Comparison of ENCODE assay signal across 26 cellular contexts in genomic region chr2:42012651-42013050, GRCh38. TPM values are rescaled to one million over a fixed set of nuclear protein-coding genes. Genes with fewer than 3 reads are reported as not detected.
"Had no signal": no experiment of that assay in that cellular context is flagged by ENCODE, and none has a peak within 500 bp of the region (broad histone marks: within the 10 kb centered on the region; RNA-seq: fewer than 3 reads in every experiment).

No MANE protein-coding gene starts in this region.

- H3K4me3 Mint-ChIP-seq: activated B cell treated with CpG ODN at 0.5 μM for 24 hours; activated CD4-positive, alpha-beta T cell treated with anti-CD3 and anti-CD28 coated beads for 36 hours; activated naive CD4-positive, alpha-beta T cell treated with anti-CD3 and anti-CD28 coated beads for 36 hours; activated naive CD8-positive, alpha-beta T cell treated with anti-CD3 and anti-CD28 coated beads, Interleukin-2, amount 10 ng/mL, durations not matched to agents 7 days and 5 days; dendritic cell treated with granulocyte-macrophage colony-stimulating factor and Interleukin-4, amounts not matched to agents 40 ng/mL and 50 ng/mL, for 4 days; memory B cell had no signal

- H3K4me1 ChIP-seq: suprapubic skin had no signal

- H3K4me3 ChIP-seq: stomach, suprapubic skin, tibial nerve had no signal

- H3K27me3 Mint-ChIP-seq: activated naive CD8-positive, alpha-beta T cell treated with anti-CD3 and anti-CD28 coated beads, Interleukin-2, amount 10 ng/mL, durations not matched to agents 7 days and 5 days had no signal

- H3K36me3 ChIP-seq: stomach, suprapubic skin, tibial nerve had no signal

- H3K27ac Mint-ChIP-seq: activated B cell treated with CpG ODN at 0.5 μM for 24 hours; activated CD4-positive, alpha-beta T cell treated with anti-CD3 and anti-CD28 coated beads for 36 hours; activated naive CD4-positive, alpha-beta T cell treated with anti-CD3 and anti-CD28 coated beads for 36 hours; activated naive CD8-positive, alpha-beta T cell treated with anti-CD3 and anti-CD28 coated beads, Interleukin-2, amount 10 ng/mL, durations not matched to agents 7 days and 5 days; dendritic cell treated with granulocyte-macrophage colony-stimulating factor and Interleukin-4, amounts not matched to agents 40 ng/mL and 50 ng/mL, for 4 days; memory B cell had no signal

- H3K36me3 Mint-ChIP-seq: memory B cell had no signal

- ATAC-seq: activated CD4-positive, alpha-beta T cell treated with anti-CD3 and anti-CD28 coated beads for 36 hours; left cardiac atrium had no signal

- H3K9me3 Mint-ChIP-seq: dendritic cell treated with granulocyte-macrophage colony-stimulating factor and Interleukin-4, amounts not matched to agents 40 ng/mL and 50 ng/mL, for 4 days; memory B cell had no signal

- H3K27ac ChIP-seq: stomach, suprapubic skin, tibial nerve had no signal

- H3K9me3 ChIP-seq: stomach, suprapubic skin, tibial nerve had no signal

- FAIRE-seq: islet of Langerhans, urothelium cell line had no signal

- H3K27me3 ChIP-seq: stomach, suprapubic skin, tibial nerve had no signal

- DNase-seq: activated B cell treated with CpG ODN at 0.5 μM for 24 hours; activated CD4-positive, alpha-beta T cell treated with anti-CD3 and anti-CD28 coated beads for 36 hours; activated CD4-positive, alpha-beta T cell treated with anti-CD3 and anti-CD28 coated beads, Interleukin-2, amount 50 U/mL, for 48 hours; activated CD8-positive, alpha-beta memory T cell treated with anti-CD3 and anti-CD28 coated beads, Interleukin-2, amount 50 U/mL, for 48 hours; activated effector memory CD4-positive, alpha-beta T cell treated with Interleukin-2 at 50 U/mL for 16 hours; activated naive CD4-positive, alpha-beta T cell treated with anti-CD3 and anti-CD28 coated beads for 36 hours; activated naive CD8-positive, alpha-beta T cell treated with anti-CD3 and anti-CD28 coated beads, Interleukin-2, amount 10 ng/mL, durations not matched to agents 7 days and 5 days; activated T-cell treated with anti-CD3 and anti-CD28 coated beads, Interleukin-2, amount 50 U/mL, for 48 hours; amniotic stem cell; effector CD8-positive, alpha-beta T cell; hypothalamus; left cardiac atrium; nucleus accumbens; retina; stimulated activated CD4-positive, alpha-beta T cell treated with anti-CD3 and anti-CD28 coated beads, Interleukin-12 subunit alpha, Interleukin-12 subunit beta, amount 100 ng/mL, for 4 hours; stimulated activated CD4-positive, alpha-beta T cell treated with anti-CD3 and anti-CD28 coated beads, Interleukin-4, amount 100 ng/mL, for 4 hours; stomach; T1000 had no signal

RNA-seq across cellular contexts. Expression of gene PKDCC, which starts 35.2 kb away (rescaled TPM):
- total RNA-seq: activated B cell treated with CpG ODN at 0.5 μM for 24 hours; activated CD4-positive, alpha-beta T cell treated with anti-CD3 and anti-CD28 coated beads for 36 hours; activated naive CD4-positive, alpha-beta T cell treated with anti-CD3 and anti-CD28 coated beads for 36 hours; activated naive CD8-positive, alpha-beta T cell treated with anti-CD3 and anti-CD28 coated beads, Interleukin-2, amount 10 ng/mL, durations not matched to agents 7 days and 5 days; mononuclear cell; T-helper 1 cell treated with Interleukin-12 subunit alpha and Interleukin-12 subunit beta and Interleukin-4 antibody, amounts not matched to agents 30 ng/mL and 1 ng/mL, for 36 hours had no signal
